ENCODE assay signal across 18 cellular contexts in the genomic region with DNA sequence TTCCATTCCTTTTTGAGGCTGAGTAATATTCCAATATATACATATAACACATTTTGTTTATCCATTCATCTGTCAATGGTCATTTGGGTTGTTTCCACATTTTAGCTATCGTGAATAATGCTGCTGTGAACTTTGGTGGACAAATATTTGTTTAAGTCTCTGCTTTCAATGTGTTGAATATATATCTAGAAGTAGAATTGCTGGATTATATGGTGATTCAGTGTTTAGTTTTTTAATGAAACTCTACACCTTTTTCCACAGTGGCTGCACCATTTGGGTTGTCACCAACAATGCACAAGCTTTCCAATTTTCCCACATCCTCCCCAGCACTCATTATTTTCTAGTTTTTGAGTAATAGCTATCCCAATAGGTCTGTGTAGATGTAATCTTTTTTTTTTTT.
"Had no signal": no experiment of that assay in that cellular context is flagged by ENCODE, and none has a peak within 500 bp of the region (broad histone marks: within the 10 kb centered on the region; RNA-seq: fewer than 3 reads in every experiment).

No MANE protein-coding gene starts in this region.

- H3K4me3 ChIP-seq: coronary artery, dorsolateral prefrontal cortex, esophagus muscularis mucosa, gastroesophageal sphincter, heart right ventricle, left lung, lower lobe of right lung, mucosa of descending colon had no signal

- H3K36me3 ChIP-seq: esophagus muscularis mucosa, gastroesophageal sphincter, heart right ventricle, left lung, lower lobe of right lung had no signal

- H3K27ac ChIP-seq: esophagus muscularis mucosa, foreskin keratinocyte, gastroesophageal sphincter, heart right ventricle, left lung, lower lobe of right lung had no signal

- H3K9me3 Mint-ChIP-seq: mesothelial cell of epicardium, naive B cell had no signal

- DNase-seq: dermis blood vessel endothelial cell; dorsolateral prefrontal cortex; effector CD4-positive, alpha-beta T cell; effector memory CD4-positive, alpha-beta T cell; foreskin keratinocyte; heart right ventricle; hippocampal formation; left cardiac atrium; left lung; left ventricle myocardium superior; lower lobe of right lung; mesenchymal stem cell; mucosa of descending colon; naive B cell had no signal

- H3K27ac Mint-ChIP-seq: mesothelial cell of epicardium, naive B cell had no signal

- ATAC-seq: foreskin keratinocyte, gastroesophageal sphincter, heart right ventricle, left cardiac atrium, left lung, left ventricle myocardium superior, lower lobe of right lung, mucosa of descending colon had no signal

- H3K36me3 Mint-ChIP-seq: mesothelial cell of epicardium, naive B cell had no signal

- H3K4me1 ChIP-seq: foreskin keratinocyte had no signal

- H3K9me3 ChIP-seq: esophagus muscularis mucosa, gastroesophageal sphincter, heart right ventricle, left lung, lower lobe of right lung, mucosa of descending colon had no signal

- H3K27me3 ChIP-seq: dorsolateral prefrontal cortex, esophagus muscularis mucosa, foreskin keratinocyte, gastroesophageal sphincter, heart right ventricle, left lung had no signal

- H3K4me3 Mint-ChIP-seq: mesothelial cell of epicardium, naive B cell had no signal
